34 cellular contexts compared by ENCODE assay signal in the genomic region with DNA sequence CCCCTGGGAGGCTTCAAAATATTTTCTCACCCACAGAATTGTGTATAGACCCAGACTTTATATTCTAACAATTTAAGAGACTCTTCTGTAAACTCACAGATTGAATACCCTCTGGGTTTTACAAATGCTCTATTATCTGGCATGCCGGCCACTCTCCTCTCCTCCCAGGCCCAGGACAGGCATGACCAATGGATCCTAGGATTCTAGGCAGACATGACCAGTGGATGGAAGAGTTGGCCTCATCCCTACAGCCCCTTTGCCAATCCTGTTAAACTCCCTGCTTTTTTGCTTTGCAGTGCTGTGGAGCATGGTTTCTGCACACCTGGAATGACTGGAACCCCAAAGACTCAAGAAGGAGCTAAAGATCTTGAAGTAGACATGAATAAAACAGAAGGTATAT. TPM values are rescaled to one million over a fixed set of nuclear protein-coding genes. Genes with fewer than 3 reads are reported as not detected.
"Had no signal": no experiment of that assay in that cellular context is flagged by ENCODE, and none has a peak within 500 bp of the region (broad histone marks: within the 10 kb centered on the region; RNA-seq: fewer than 3 reads in every experiment).

No MANE protein-coding gene starts in this region.

- H3K27ac Mint-ChIP-seq: activated CD8-positive, alpha-beta T cell treated with anti-CD3 and anti-CD28 coated beads for 36 hours; activated naive CD8-positive, alpha-beta T cell; activated T-helper 17 cell treated with anti-CD3 and anti-CD28 coated beads, Interleukin-2, amount 50 U/mL, for 72 hours; effector memory CD8-positive, alpha-beta T cell had no signal

- H3K4me1 ChIP-seq: esophagus squamous epithelium, gastroesophageal sphincter, heart right ventricle had no signal

- H3K9me3 ChIP-seq: esophagus squamous epithelium, gastroesophageal sphincter, heart right ventricle had no signal

- ATAC-seq: activated CD8-positive, alpha-beta T cell treated with anti-CD3 and anti-CD28 coated beads for 36 hours; activated T-cell treated with anti-CD3 and anti-CD28 coated beads, Interleukin-2, amount 50 U/mL, for 4 hours; activated T-helper 17 cell treated with anti-CD3 and anti-CD28 coated beads, Interleukin-2, amount 50 U/mL, for 72 hours; effector memory CD8-positive, alpha-beta T cell; gastroesophageal sphincter; heart right ventricle had no signal

- H3K36me3 ChIP-seq: brain microvascular endothelial cell, esophagus squamous epithelium, gastroesophageal sphincter, heart right ventricle had no signal

- H3K4me3 Mint-ChIP-seq: activated CD8-positive, alpha-beta T cell treated with anti-CD3 and anti-CD28 coated beads for 36 hours; activated naive CD8-positive, alpha-beta T cell; activated T-cell treated with anti-CD3 and anti-CD28 coated beads, Interleukin-2, amount 50 U/mL, for 4 hours; activated T-helper 17 cell treated with anti-CD3 and anti-CD28 coated beads, Interleukin-2, amount 50 U/mL, for 72 hours; effector memory CD8-positive, alpha-beta T cell had no signal

- H3K9me3 Mint-ChIP-seq: activated CD8-positive, alpha-beta T cell treated with anti-CD3 and anti-CD28 coated beads for 36 hours; activated T-cell treated with anti-CD3 and anti-CD28 coated beads, Interleukin-2, amount 50 U/mL, for 4 hours; activated T-helper 17 cell treated with anti-CD3 and anti-CD28 coated beads, Interleukin-2, amount 50 U/mL, for 72 hours; effector memory CD8-positive, alpha-beta T cell had no signal

- H3K4me3 ChIP-seq: esophagus squamous epithelium, gastroesophageal sphincter, heart right ventricle had no signal

- DNase-seq: activated CD4-positive, alpha-beta T cell treated with anti-CD3 and anti-CD28 coated beads for 48 hours; activated CD4-positive, alpha-beta T cell treated with anti-CD3 and anti-CD28 coated beads, Interleukin-2, amount 50 U/mL, for 1 hour; activated CD4-positive, alpha-beta T cell treated with anti-CD3 and anti-CD28 coated beads, Interleukin-2, amount 50 U/mL, for 48 hours; activated CD4-positive, CD25-positive, alpha-beta regulatory T cell; activated CD8-positive, alpha-beta memory T cell treated with anti-CD3 and anti-CD28 coated beads for 24 hours; activated CD8-positive, alpha-beta T cell treated with anti-CD3 and anti-CD28 coated beads for 36 hours; activated effector memory CD4-positive, alpha-beta T cell treated with Interleukin-2 at 50 U/mL for 16 hours; activated gamma-delta T cell treated with Interleukin-2 at 50 U/mL for 16 hours; activated naive CD4-positive, alpha-beta T cell treated with anti-CD3 and anti-CD28 coated beads, Interleukin-2, amount 50 U/mL, for 16 hours; activated naive CD4-positive, alpha-beta T cell treated with Interleukin-2 at 50 U/mL for 16 hours; activated T-cell treated with anti-CD3 and anti-CD28 coated beads, Interleukin-2, amount 50 U/mL, for 4 hours; amniotic stem cell; anterior cingulate cortex; brain microvascular endothelial cell; caudate nucleus; cortex of kidney; dermis blood vessel endothelial cell; effector CD4-positive, alpha-beta T cell; effector memory CD8-positive, alpha-beta T cell; erythroblast; esophagus squamous epithelium; foreskin melanocyte; heart right ventricle; T-helper 2 cell had no signal

- H3K4me1 Mint-ChIP-seq: activated T-helper 17 cell treated with anti-CD3 and anti-CD28 coated beads, Interleukin-2, amount 50 U/mL, for 72 hours had no signal

- H3K27ac ChIP-seq: brain microvascular endothelial cell, esophagus squamous epithelium, gastroesophageal sphincter, heart right ventricle had no signal

- FAIRE-seq: astrocyte, colon had no signal

- H3K27me3 Mint-ChIP-seq: activated naive CD8-positive, alpha-beta T cell had no signal

- H3K27me3 ChIP-seq: brain microvascular endothelial cell, esophagus squamous epithelium, gastroesophageal sphincter, heart right ventricle had no signal

- H3K36me3 Mint-ChIP-seq: activated naive CD8-positive, alpha-beta T cell had no signal

RNA-seq across cellular contexts. Expression of a gene that starts 5.8 kb away (rescaled TPM):
- total RNA-seq: activated CD8-positive, alpha-beta T cell treated with anti-CD3 and anti-CD28 coated beads for 36 hours; activated T-cell treated with anti-CD3 and anti-CD28 coated beads, Interleukin-2, amount 50 U/mL, for 4 hours; activated T-helper 17 cell treated with anti-CD3 and anti-CD28 coated beads, Interleukin-2, amount 50 U/mL, for 72 hours; astrocyte; dermis blood vessel endothelial cell; fibroblast of lung; fibroblast of villous mesenchyme; glomerular endothelial cell; heart right ventricle; T-helper 1 cell treated with Interleukin-12 subunit alpha and Interleukin-12 subunit beta and Interleukin-4 antibody, amounts not matched to agents 30 ng/mL and 1 ng/mL, for 36 hours had no signal
- polyA plus RNA-seq: adipose tissue, fibroblast of lung, heart right ventricle had no signal
